ENCODE assay signal across 20 cellular contexts in genomic region chr3:128458746-128459450, GRCh38. TPM values are rescaled to one million over a fixed set of nuclear protein-coding genes. Genes with fewer than 3 reads are reported as not detected.
DNase-seq lines count a peak whose midpoint lies in the region; ATAC-seq and TF ChIP-seq lines count a peak whose summit lies in the region.
"Had no signal": no experiment of that assay in that cellular context is flagged by ENCODE, and none has a peak within 500 bp of the region (broad histone marks: within the 10 kb centered on the region; RNA-seq: fewer than 3 reads in every experiment).

No MANE protein-coding gene starts in this region.

- H3K23ac ChIP-seq in mesendoderm (ENCODE audit: low read length): no peak overlapping the region

- H4K20me1 ChIP-seq in GM23338 (replicated peaks; ENCODE audit: insufficient read depth): no peaks in the 10 kb centered on the region

- H3K27ac ChIP-seq in GM23338 (ENCODE audit: low read depth) (no peak overlapping the region), mesendoderm (ENCODE audit: low read depth, low read length) (no peak overlapping the region)
- H3K27ac ChIP-seq: C4-2B had no signal

- no peaks in the 10 kb centered on the region; the same call in 2 of the 3 replicates for H3K4me1 Mint-ChIP-seq in GM23338
- H3K4me1 Mint-ChIP-seq in activated T-helper 2 cell treated with anti-CD3 and anti-CD28 coated beads, Interferon-gamma antibody, Interleukin-2, Interleukin-4, amounts not matched to agents 10 μg/mL and 5 μg/mL and 100 μg/mL, durations not matched to agents 14 hours and 24 hours and 36 hours (ENCODE audit: low read depth): no peaks in the 10 kb centered on the region

- no peaks in the 10 kb centered on the region for H3K79me1 ChIP-seq in mesendoderm (ENCODE audit: low read length)

- no peaks in the 10 kb centered on the region; the same call in 1 of the 2 replicates for H3K27me3 ChIP-seq in GM23338 (ENCODE audit: insufficient read depth)
- no peaks in the 10 kb centered on the region for H3K27me3 ChIP-seq in mesendoderm (ENCODE audit: insufficient read depth, low read length, poor library complexity)

- no peak overlapping the region for H3K4me3 ChIP-seq in GM23338
- H3K4me3 ChIP-seq in NB4 (ENCODE audit: low read depth, low read length): no peak overlapping the region
- H3K4me3 ChIP-seq in mesendoderm (ENCODE audit: low read length): no peak overlapping the region
- H3K4me3 ChIP-seq: K562 had no signal

- no peak overlapping the region for H3K9ac ChIP-seq in mesendoderm (ENCODE audit: low read length)

- no peak overlapping the region for H2BK15ac ChIP-seq in mesendoderm (replicated peaks; ENCODE audit: low read depth)

- intact Hi-C loops in activated T-helper 2 cell treated with anti-CD3 and anti-CD28 coated beads, Interferon-gamma antibody, Interleukin-2, Interleukin-4, amounts not matched to agents 10 μg/mL and 5 μg/mL and 100 μg/mL, durations not matched to agents 14 hours and 24 hours and 36 hours (cut with micrococcal nuclease): no loop called here

- H4K8ac ChIP-seq in mesendoderm (ENCODE audit: low read depth, low read length): no peak overlapping the region

- H3K36me3 ChIP-seq in GM23338 (ENCODE audit: insufficient read depth) (no peaks in the 10 kb centered on the region), mesendoderm (ENCODE audit: control insufficient read depth, insufficient read depth, low read length) (no peaks in the 10 kb centered on the region)

- no peak overlapping the region for H2AK5ac ChIP-seq in mesendoderm (ENCODE audit: low read length)

- no peak overlapping the region for H3K18ac ChIP-seq in mesendoderm (ENCODE audit: low read length)

- H2BK120ac ChIP-seq in mesendoderm (ENCODE audit: low read depth, low read length): no peak overlapping the region

- ATAC-seq in GM23338 (no peak), GM19324 (IDR thresholded peaks at IDR 0.05; ENCODE audit: low FRiP score, unreplicated experiment) (no peak)
- ATAC-seq: K562, PC-3 had no signal

- H2AFZ ChIP-seq in GM23338: 0 out of 2 replicates have a peak overlapping the region, but pooled peaks have one; percentile 7

- H3K56ac ChIP-seq in mesendoderm (ENCODE audit: low read length): peak overlapping the region; percentile 45

- H3F3A ChIP-seq in GM23338 (replicated peaks; ENCODE audit: low read depth): no peaks in the 10 kb centered on the region

- no peaks in the 10 kb centered on the region for H3K9me3 Mint-ChIP-seq in GM23338
- H3K9me3 Mint-ChIP-seq in activated T-helper 2 cell treated with anti-CD3 and anti-CD28 coated beads, Interferon-gamma antibody, Interleukin-2, Interleukin-4, amounts not matched to agents 10 μg/mL and 5 μg/mL and 100 μg/mL, durations not matched to agents 14 hours and 24 hours and 36 hours: no peaks in the 10 kb centered on the region
- H3K9me3 Mint-ChIP-seq: T-helper 1 cell treated with Interleukin-12 subunit alpha and Interleukin-12 subunit beta and Interleukin-4 antibody, amounts not matched to agents 30 μg/mL and 1 μg/mL, for 36 hours had no signal

- no peaks in the 10 kb centered on the region for H3K9me2 ChIP-seq in GM23338 (ENCODE audit: insufficient read depth)

- H3K79me2 ChIP-seq in GM23338 (replicated peaks; ENCODE audit: insufficient read depth) (no peaks in the 10 kb centered on the region), mesendoderm (ENCODE audit: control insufficient read depth, insufficient read depth, low read length) (no peaks in the 10 kb centered on the region)

- DNase-seq in GM23338 (ENCODE audit: low spot score): no peak
- DNase-seq in NB4 (ENCODE audit: low read depth): peak; percentile 16
- DNase-seq in SK-N-DZ (ENCODE audit: low spot score): peak; percentile 99
- DNase-seq in mesendoderm: no peak
- DNase-seq in activated effector memory CD4-positive, alpha-beta T cell treated with Interleukin-2 at 50 U/mL for 16 hours: no peak
- no peak for DNase-seq in activated T-helper 2 cell treated with anti-CD3 and anti-CD28 coated beads, Interferon-gamma antibody, Interleukin-2, Interleukin-4, amounts not matched to agents 10 μg/mL and 5 μg/mL and 100 μg/mL, durations not matched to agents 14 hours and 24 hours and 36 hours (ENCODE audit: low spot score)
- no peak for DNase-seq in middle frontal gyrus (ENCODE audit: extremely low spot score, low spot score)
- DNase-seq: ACHN, DMS79 treated with DMSO at 0.1 percent for 48 hours, H9, NCI-H1105, NCI-H1930, NCI-H69, PC-3, RPMI8226, SHP77 treated with DMSO at 0.1 percent for 48 hours had no signal

- H4K5ac ChIP-seq in mesendoderm (ENCODE audit: low read length): no peak overlapping the region

- peaks cover 30% of the 10 kb centered on the region for H3K27me3 Mint-ChIP-seq in GM23338 (ENCODE audit: insufficient read depth, low read depth, poor library complexity)
- H3K27me3 Mint-ChIP-seq in activated T-helper 2 cell treated with anti-CD3 and anti-CD28 coated beads, Interferon-gamma antibody, Interleukin-2, Interleukin-4, amounts not matched to agents 10 μg/mL and 5 μg/mL and 100 μg/mL, durations not matched to agents 14 hours and 24 hours and 36 hours (ENCODE audit: low read depth): peaks cover 22% of the 10 kb centered on the region

- no peaks in the 10 kb centered on the region; the same call in 2 of the 3 replicates for H3K36me3 Mint-ChIP-seq in GM23338 (ENCODE audit: low read depth)
- H3K36me3 Mint-ChIP-seq in activated T-helper 2 cell treated with anti-CD3 and anti-CD28 coated beads, Interferon-gamma antibody, Interleukin-2, Interleukin-4, amounts not matched to agents 10 μg/mL and 5 μg/mL and 100 μg/mL, durations not matched to agents 14 hours and 24 hours and 36 hours (ENCODE audit: low read depth): no peaks in the 10 kb centered on the region

- no peak overlapping the region for H3K4me2 ChIP-seq in GM23338
- no peak overlapping the region for H3K4me2 ChIP-seq in mesendoderm (ENCODE audit: low read length)

- no peak for TF ChIP-seq POLR2A in NB4 (IDR thresholded peaks at IDR 0.05; ENCODE audit: extremely low read depth, insufficient read length)

- no peak overlapping the region for H3K27ac Mint-ChIP-seq in GM23338
- H3K27ac Mint-ChIP-seq in activated T-helper 2 cell treated with anti-CD3 and anti-CD28 coated beads, Interferon-gamma antibody, Interleukin-2, Interleukin-4, amounts not matched to agents 10 μg/mL and 5 μg/mL and 100 μg/mL, durations not matched to agents 14 hours and 24 hours and 36 hours: no peak overlapping the region
- H3K27ac Mint-ChIP-seq: T-helper 1 cell treated with Interleukin-12 subunit alpha and Interleukin-12 subunit beta and Interleukin-4 antibody, amounts not matched to agents 30 μg/mL and 1 μg/mL, for 36 hours had no signal

- H3K4me1 ChIP-seq in GM23338 (ENCODE audit: insufficient read depth) (no peaks in the 10 kb centered on the region), mesendoderm (ENCODE audit: control insufficient read depth, low read depth, low read length) (peaks cover 10% of the 10 kb centered on the region)

- no peak overlapping the region for H3K4ac ChIP-seq in mesendoderm (ENCODE audit: low read depth, low read length)

- no CpG with 5 or more reads among the region's 18 CpGs for WGBS in mesendoderm (ENCODE audit: extremely low coverage, insufficient coverage, low lambda C conversion rate)

- H3K4me3 Mint-ChIP-seq in GM23338: no peak overlapping the region
- H3K4me3 Mint-ChIP-seq in activated T-helper 2 cell treated with anti-CD3 and anti-CD28 coated beads, Interferon-gamma antibody, Interleukin-2, Interleukin-4, amounts not matched to agents 10 μg/mL and 5 μg/mL and 100 μg/mL, durations not matched to agents 14 hours and 24 hours and 36 hours (ENCODE audit: low read depth): no peak overlapping the region
- H3K4me3 Mint-ChIP-seq: H9; T-helper 1 cell treated with Interleukin-12 subunit alpha and Interleukin-12 subunit beta and Interleukin-4 antibody, amounts not matched to agents 30 μg/mL and 1 μg/mL, for 36 hours had no signal

- no peak overlapping the region for H2BK5ac ChIP-seq in mesendoderm (ENCODE audit: low read length)

- TF ChIP-seq CTCF in GM23338 (conservative IDR thresholded peaks at IDR 0.05; ENCODE audit: low read depth in 2 of 2) (no peak), NB4 (IDR thresholded peaks at IDR 0.05; ENCODE audit: low read depth, low read length) (no peak)

TF ChIP-seq in GM23338, 12 proteins besides CTCF, POLR2A, EP300 and RAD21 (continues in another document):
- TF ChIP-seq POLR2AphosphoS5 (IDR thresholded peaks at IDR 0.05; ENCODE audit: low read depth): no peak

RNA-seq across cellular contexts. Expression of gene DNAJB8, which starts 7.8 kb away (rescaled TPM):
- total RNA-seq in GM23338 (2014; rRNA removed; shearing (Covaris generic)): not detected in 2 replicates
- polyA plus RNA-seq in GM23338 (2016; fragmentation: Nextera tagmentation; extraction: Ambion mirVana): not detected in 2 replicates
- not detected in 2 replicates for polyA plus RNA-seq in SK-N-DZ (2014; cell fraction: cytosol; rRNA removed)
- not detected in 2 replicates for polyA plus RNA-seq in SK-N-DZ (2014; cell fraction: nucleus; rRNA removed)
- polyA plus RNA-seq in mesendoderm (2013, experiment 1 of 2): not detected
- not detected for polyA plus RNA-seq in mesendoderm (2013, experiment 2 of 2)
- total RNA-seq in activated T-helper 2 cell treated with anti-CD3 and anti-CD28 coated beads, Interferon-gamma antibody, Interleukin-2, Interleukin-4, amounts not matched to agents 10 μg/mL and 5 μg/mL and 100 μg/mL, durations not matched to agents 14 hours and 24 hours and 36 hours: not detected in 2 replicates
- total RNA-seq: H9, K562, PC-3 had no signal
- polyA plus RNA-seq: K562 had no signal

RNA-seq across cellular contexts. Expression of gene GATA2, which starts 34.1 kb away (rescaled TPM):
- 0.12 and 0.83 TPM in 2 replicates for total RNA-seq in GM23338 (2014; rRNA removed; shearing (Covaris generic))
- 0.37 and 0.52 TPM in 2 replicates for polyA plus RNA-seq in GM23338 (2016; fragmentation: Nextera tagmentation; extraction: Ambion mirVana)
- 116 and 129 TPM in 2 replicates for polyA plus RNA-seq in SK-N-DZ (2014; cell fraction: cytosol; rRNA removed)
- 130 and 136 TPM in 2 replicates for polyA plus RNA-seq in SK-N-DZ (2014; cell fraction: nucleus; rRNA removed)
- polyA plus RNA-seq in mesendoderm (2013, experiment 1 of 2): 0.80 TPM
- 0.69 TPM for polyA plus RNA-seq in mesendoderm (2013, experiment 2 of 2)
- 0.09 and 0.28 TPM in 2 replicates for total RNA-seq in activated T-helper 2 cell treated with anti-CD3 and anti-CD28 coated beads, Interferon-gamma antibody, Interleukin-2, Interleukin-4, amounts not matched to agents 10 μg/mL and 5 μg/mL and 100 μg/mL, durations not matched to agents 14 hours and 24 hours and 36 hours

Comparison
In these comparisons a context has a peak if more than half of its experiments do, and no peak if none do; other contexts are left out.
1. DNase-seq: peak in NB4 (single experiment) and SK-N-DZ (single experiment); none in GM23338 (single experiment), mesendoderm (single experiment), activated effector memory CD4-positive, alpha-beta T cell treated with Interleukin-2 at 50 U/mL for 16 hours (single experiment), activated T-helper 2 cell treated with anti-CD3 and anti-CD28 coated beads, Interferon-gamma antibody, Interleukin-2, Interleukin-4, amounts not matched to agents 10 μg/mL and 5 μg/mL and 100 μg/mL, durations not matched to agents 14 hours and 24 hours and 36 hours (single experiment) and middle frontal gyrus (single experiment).